In the genomic region with DNA sequence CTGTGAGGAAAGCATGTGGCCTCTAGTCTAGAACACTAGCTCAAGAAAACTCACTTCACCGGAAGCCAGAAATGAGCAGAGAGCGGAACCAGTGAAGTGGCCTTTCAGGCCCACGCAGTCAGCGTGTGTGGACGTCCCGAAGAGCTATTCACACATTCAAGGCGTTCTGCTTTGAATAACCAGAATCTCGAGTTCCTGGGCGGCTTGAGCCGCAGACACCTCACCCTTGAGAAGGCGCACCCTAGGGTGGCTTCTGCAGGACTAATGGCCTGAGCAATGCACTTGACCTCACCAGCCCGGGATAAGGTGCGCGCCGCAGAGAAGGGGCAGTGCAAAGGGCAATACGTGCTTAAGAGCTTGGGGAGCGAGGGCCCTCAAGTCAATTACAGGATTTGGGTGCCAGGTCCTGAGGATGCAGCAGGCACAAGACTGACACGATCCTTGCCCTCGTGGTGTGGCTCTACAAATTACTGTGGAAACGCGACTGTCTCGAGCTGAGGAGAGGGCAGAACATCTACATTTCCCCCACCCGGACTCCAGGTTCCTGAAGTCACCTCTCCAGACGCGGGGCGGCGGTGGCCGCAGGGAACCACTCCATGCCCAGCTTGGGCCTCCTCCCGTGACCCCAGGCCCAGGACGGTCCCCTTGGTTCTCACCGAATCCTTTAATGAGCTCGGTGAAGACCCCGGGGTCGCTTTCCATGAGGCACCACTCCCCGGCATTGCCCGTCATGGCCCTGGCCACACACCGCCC, we compare ENCODE assay signal across 8 cellular contexts. TPM values are rescaled to one million over a fixed set of nuclear protein-coding genes. Genes with fewer than 3 reads are reported as not detected.
DNase-seq lines count a peak whose midpoint lies in the region; ATAC-seq and TF ChIP-seq lines count a peak whose summit lies in the region.

No MANE protein-coding gene starts in this region.

- peak overlapping the region; percentile 100 for H3K27ac Mint-ChIP-seq in activated naive CD8-positive, alpha-beta T cell treated with anti-CD3 and anti-CD28 coated beads for 36 hours

- H3K27me3 ChIP-seq in HUES6 (ENCODE audit: control insufficient read depth, insufficient read depth, low read length): no peaks in the 10 kb centered on the region
- H3K27me3 ChIP-seq in skeletal muscle tissue (ENCODE audit: control insufficient read depth in 3 of 3, insufficient read depth in 3 of 3, low read length in 3 of 3): no peaks in the 10 kb centered on the region

- H3K27ac ChIP-seq in HUES6 (ENCODE audit: low read depth, low read length) (peak overlapping the region; percentile 46; the same call in 1 of the 2 replicates), skeletal muscle tissue (ENCODE audit: low read depth, low read length) (peak overlapping the region; percentile 97)

- peak overlapping the region; percentile 98 for H3K9ac ChIP-seq in HUES6 (ENCODE audit: low read length)
- peak overlapping the region; percentile 97 to 99 (median 99) for H3K9ac ChIP-seq in skeletal muscle tissue (ENCODE audit: low read depth in 1 of 3, low read length in 3 of 3)

- peaks cover 4% of the 10 kb centered on the region for H3K27me3 Mint-ChIP-seq in activated naive CD8-positive, alpha-beta T cell treated with anti-CD3 and anti-CD28 coated beads for 36 hours

- DNase-seq in EL: peak; percentile 63
- peak; percentile 68 for DNase-seq in activated naive CD8-positive, alpha-beta T cell treated with anti-CD3 and anti-CD28 coated beads for 36 hours
- DNase-seq in hepatic stellate cell (ENCODE audit: low spot score): peak; percentile 18
- no peak for DNase-seq in 8988T

- H3K9me3 ChIP-seq in HUES6 (ENCODE audit: control insufficient read depth, insufficient read depth, low read depth, low read length) (no peaks in the 10 kb centered on the region), skeletal muscle tissue (ENCODE audit: control insufficient read depth in 3 of 3, low read length in 3 of 3) (no peaks in the 10 kb centered on the region)

- H3K4me1 Mint-ChIP-seq in activated naive CD8-positive, alpha-beta T cell treated with anti-CD3 and anti-CD28 coated beads for 36 hours: peaks cover 46% of the 10 kb centered on the region

- ATAC-seq in GM21447 (IDR thresholded peaks at IDR 0.05; ENCODE audit: unreplicated experiment) (peak; percentile 46), SK-N-SH treated with all-trans-retinoic acid at 6 μM for 48 hours (peak; percentile 29)

- peaks cover 6% of the 10 kb centered on the region for H3K9me3 Mint-ChIP-seq in activated naive CD8-positive, alpha-beta T cell treated with anti-CD3 and anti-CD28 coated beads for 36 hours

- peaks cover 10% of the 10 kb centered on the region for H3K4me1 ChIP-seq in HUES6 (ENCODE audit: control insufficient read depth, insufficient read depth, low read length)
- H3K4me1 ChIP-seq in skeletal muscle tissue (ENCODE audit: control insufficient read depth in 3 of 3, insufficient read depth in 3 of 3, low read length in 3 of 3): peaks cover 14 to 31% (median 26%) of the 10 kb centered on the region in 3 donors

- H3K4me3 ChIP-seq in HUES6 (ENCODE audit: low read depth, low read length): peak overlapping the region; percentile 90
- peak overlapping the region; percentile 95 to 96 (median 96) for H3K4me3 ChIP-seq in skeletal muscle tissue (ENCODE audit: low read length in 3 of 3)

- peaks cover 38% of the 10 kb centered on the region for H3K36me3 Mint-ChIP-seq in activated naive CD8-positive, alpha-beta T cell treated with anti-CD3 and anti-CD28 coated beads for 36 hours

- H3K36me3 ChIP-seq in HUES6 (ENCODE audit: control insufficient read depth, insufficient read depth, low read length) (peaks cover 5% of the 10 kb centered on the region; the same call in 1 of the 2 replicates), skeletal muscle tissue (ENCODE audit: control insufficient read depth in 3 of 3, insufficient read depth in 3 of 3, low read length in 3 of 3) (peaks cover 0 to 3% (median 0%) of the 10 kb centered on the region in 3 donors)

- peak overlapping the region; percentile 99 for H3K4me3 Mint-ChIP-seq in activated naive CD8-positive, alpha-beta T cell treated with anti-CD3 and anti-CD28 coated beads for 36 hours

TF ChIP-seq in SK-N-SH treated with all-trans-retinoic acid at 6 μM for 48 hours, 23 proteins besides CTCF, POLR2A, EP300 and RAD21:
- no peak for TF ChIP-seq BACH2 (CRISPR knock-in tag; IDR thresholded peaks at IDR 0.05; ENCODE audit: borderline replicate concordance)
- TF ChIP-seq OSR1 (CRISPR knock-in tag; IDR thresholded peaks at IDR 0.05): no peak
- TF ChIP-seq ZNF8 (CRISPR knock-in tag; IDR thresholded peaks at IDR 0.05): no peak
- TF ChIP-seq TCF4 (CRISPR knock-in tag; IDR thresholded peaks at IDR 0.05; ENCODE audit: borderline replicate concordance): no peak

RNA-seq across cellular contexts. Expression of a gene that starts 0.5 kb away (rescaled TPM):
- 100 to 1,000 TPM; 118 to 129 TPM for total RNA-seq in activated naive CD8-positive, alpha-beta T cell treated with anti-CD3 and anti-CD28 coated beads for 36 hours
- total RNA-seq in skeletal muscle tissue: 20.4 TPM

RNA-seq across cellular contexts. Expression of a gene that starts 0.7 kb away (rescaled TPM):
- total RNA-seq in activated naive CD8-positive, alpha-beta T cell treated with anti-CD3 and anti-CD28 coated beads for 36 hours: 10 to 100 TPM; 58.2 to 62.0 TPM
- total RNA-seq in skeletal muscle tissue: 78.8 TPM

RNA-seq across cellular contexts. Expression of a gene that starts 46.5 kb away (rescaled TPM):
- total RNA-seq in activated naive CD8-positive, alpha-beta T cell treated with anti-CD3 and anti-CD28 coated beads for 36 hours: 10 to 100 TPM; 36.7 to 40.4 TPM
- 4.7 TPM for total RNA-seq in skeletal muscle tissue
